In genomic region chr2:113173563-113174368, GRCh38 we compare ENCODE assay signal across 1 cellular context.
A peak's percentile ranks its signal among the peaks of the same experiment; 100 is the strongest.
TF ChIP-seq lines count a peak whose summit lies in the region.

PSD4 (plus strand) TSS chr2:113173971; CDS start chr2:113182457, 8,486 bp downstream.

TF ChIP-seq in K562, 482 proteins besides CTCF, POLR2A, EP300 and RAD21 (continued from another document and continues in another):
- peak; percentile 37 for TF ChIP-seq HCFC1 (IDR thresholded peaks at IDR 0.05; ENCODE audit: low read depth, low read length)
- no peak for TF ChIP-seq FOXM1 (IDR thresholded peaks at IDR 0.05; ENCODE audit: low read depth)
- 0 out of 2 replicates have a peak, but pooled peaks have one; percentile 39 for TF ChIP-seq FOXM1 (CRISPR knock-in tag; IDR thresholded peaks at IDR 0.05; ENCODE audit: low read depth)
- TF ChIP-seq CCNT2 (IDR thresholded peaks at IDR 0.05; ENCODE audit: borderline replicate concordance, extremely low read depth, insufficient read length, low read depth, low read length) = peak; percentile 19
- no peak for TF ChIP-seq ZNF311 (CRISPR knock-in tag; IDR thresholded peaks at IDR 0.05)
- no peak for TF ChIP-seq MXI1 (IDR thresholded peaks at IDR 0.05; ENCODE audit: low read depth, low read length)
- 0 out of 2 replicates have a peak, but pooled peaks have one; percentile 37 for TF ChIP-seq TOE1 (IDR thresholded peaks at IDR 0.05; ENCODE audit: borderline replicate concordance)
- no peak for TF ChIP-seq TOE1 (CRISPR knock-in tag; IDR thresholded peaks at IDR 0.05; ENCODE audit: borderline replicate concordance, low read depth)
- TF ChIP-seq PBX2 (CRISPR knock-in tag; IDR thresholded peaks at IDR 0.05; ENCODE audit: low read depth) = no peak
- TF ChIP-seq PBX2 (tag; conservative IDR thresholded peaks at IDR 0.05; ENCODE audit: low read depth) = no peak
- TF ChIP-seq ELF2 (CRISPR knock-in tag; IDR thresholded peaks at IDR 0.05) = peak; percentile 48; the same call in 1 of the 2 replicates
- TF ChIP-seq BHLHE40 (IDR thresholded peaks at IDR 0.05; ENCODE audit: low read length) = peak; percentile 39; the same call in 1 of the 2 replicates
- no peak for TF ChIP-seq SETDB1 (IDR thresholded peaks at IDR 0.05; ENCODE audit: low read length)
- no peak for TF ChIP-seq FOXK1 (CRISPR knock-in tag; IDR thresholded peaks at IDR 0.05; ENCODE audit: borderline replicate concordance)
- TF ChIP-seq C11orf30 (IDR thresholded peaks at IDR 0.05; ENCODE audit: low read depth) = no peak
- TF ChIP-seq ZNF232 (CRISPR knock-in tag; IDR thresholded peaks at IDR 0.05) = 0 out of 2 replicates have a peak, but pooled peaks have one; percentile 41
- peak; percentile 91 for TF ChIP-seq GABPA (tag; conservative IDR thresholded peaks at IDR 0.05; ENCODE audit: low read depth)
- peak; percentile 77 to 94 for TF ChIP-seq MAZ (CRISPR knock-in tag; conservative IDR thresholded peaks at IDR 0.05 in 1 of 2, IDR thresholded peaks at IDR 0.05 in 1 of 2)
- TF ChIP-seq ZNF408 (CRISPR knock-in tag; IDR thresholded peaks at IDR 0.05; ENCODE audit: low read depth) = no peak
- no peak for TF ChIP-seq SAFB2 (IDR thresholded peaks at IDR 0.05; ENCODE audit: borderline replicate concordance, low read depth, low read length, severe bottlenecking)
- TF ChIP-seq SMAD2 (IDR thresholded peaks at IDR 0.05; ENCODE audit: low read depth, low read length) = no peak
- TF ChIP-seq EP400 (IDR thresholded peaks at IDR 0.05) = peak; percentile 82
- TF ChIP-seq, protein P1, sequence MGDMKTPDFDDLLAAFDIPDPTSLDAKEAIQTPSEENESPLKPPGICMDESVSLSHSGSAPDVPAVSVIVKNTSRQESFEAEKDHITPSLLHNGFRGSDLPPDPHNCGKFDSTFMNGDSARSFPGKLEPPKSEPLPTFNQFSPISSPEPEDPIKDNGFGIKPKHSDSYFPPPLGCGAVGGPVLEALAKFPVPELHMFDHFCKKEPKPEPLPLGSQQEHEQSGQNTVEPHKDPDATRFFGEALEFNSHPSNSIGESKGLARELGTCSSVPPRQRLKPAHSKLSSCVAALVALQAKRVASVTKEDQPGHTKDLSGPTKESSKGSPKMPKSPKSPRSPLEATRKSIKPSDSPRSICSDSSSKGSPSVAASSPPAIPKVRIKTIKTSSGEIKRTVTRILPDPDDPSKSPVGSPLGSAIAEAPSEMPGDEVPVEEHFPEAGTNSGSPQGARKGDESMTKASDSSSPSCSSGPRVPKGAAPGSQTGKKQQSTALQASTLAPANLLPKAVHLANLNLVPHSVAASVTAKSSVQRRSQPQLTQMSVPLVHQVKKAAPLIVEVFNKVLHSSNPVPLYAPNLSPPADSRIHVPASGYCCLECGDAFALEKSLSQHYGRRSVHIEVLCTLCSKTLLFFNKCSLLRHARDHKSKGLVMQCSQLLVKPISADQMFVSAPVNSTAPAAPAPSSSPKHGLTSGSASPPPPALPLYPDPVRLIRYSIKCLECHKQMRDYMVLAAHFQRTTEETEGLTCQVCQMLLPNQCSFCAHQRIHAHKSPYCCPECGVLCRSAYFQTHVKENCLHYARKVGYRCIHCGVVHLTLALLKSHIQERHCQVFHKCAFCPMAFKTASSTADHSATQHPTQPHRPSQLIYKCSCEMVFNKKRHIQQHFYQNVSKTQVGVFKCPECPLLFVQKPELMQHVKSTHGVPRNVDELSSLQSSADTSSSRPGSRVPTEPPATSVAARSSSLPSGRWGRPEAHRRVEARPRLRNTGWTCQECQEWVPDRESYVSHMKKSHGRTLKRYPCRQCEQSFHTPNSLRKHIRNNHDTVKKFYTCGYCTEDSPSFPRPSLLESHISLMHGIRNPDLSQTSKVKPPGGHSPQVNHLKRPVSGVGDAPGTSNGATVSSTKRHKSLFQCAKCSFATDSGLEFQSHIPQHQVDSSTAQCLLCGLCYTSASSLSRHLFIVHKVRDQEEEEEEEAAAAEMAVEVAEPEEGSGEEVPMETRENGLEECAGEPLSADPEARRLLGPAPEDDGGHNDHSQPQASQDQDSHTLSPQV (IDR thresholded peaks at IDR 0.05) = peak; percentile 86
- TF ChIP-seq CREM (IDR thresholded peaks at IDR 0.05; ENCODE audit: low read depth) = peak; percentile 78
- TF ChIP-seq, protein P2, sequence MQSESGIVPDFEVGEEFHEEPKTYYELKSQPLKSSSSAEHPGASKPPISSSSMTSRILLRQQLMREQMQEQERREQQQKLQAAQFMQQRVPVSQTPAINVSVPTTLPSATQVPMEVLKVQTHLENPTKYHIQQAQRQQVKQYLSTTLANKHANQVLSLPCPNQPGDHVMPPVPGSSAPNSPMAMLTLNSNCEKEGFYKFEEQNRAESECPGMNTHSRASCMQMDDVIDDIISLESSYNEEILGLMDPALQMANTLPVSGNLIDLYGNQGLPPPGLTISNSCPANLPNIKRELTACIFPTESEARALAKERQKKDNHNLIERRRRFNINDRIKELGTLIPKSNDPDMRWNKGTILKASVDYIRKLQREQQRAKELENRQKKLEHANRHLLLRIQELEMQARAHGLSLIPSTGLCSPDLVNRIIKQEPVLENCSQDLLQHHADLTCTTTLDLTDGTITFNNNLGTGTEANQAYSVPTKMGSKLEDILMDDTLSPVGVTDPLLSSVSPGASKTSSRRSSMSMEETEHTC (IDR thresholded peaks at IDR 0.05) = no peak
- peak; percentile 50; the same call in 1 of the 2 replicates for TF ChIP-seq GATA2 (CRISPR knock-in tag; IDR thresholded peaks at IDR 0.05)
- peak; percentile 72 for TF ChIP-seq DPF2 (IDR thresholded peaks at IDR 0.05)
- TF ChIP-seq, protein P3, sequence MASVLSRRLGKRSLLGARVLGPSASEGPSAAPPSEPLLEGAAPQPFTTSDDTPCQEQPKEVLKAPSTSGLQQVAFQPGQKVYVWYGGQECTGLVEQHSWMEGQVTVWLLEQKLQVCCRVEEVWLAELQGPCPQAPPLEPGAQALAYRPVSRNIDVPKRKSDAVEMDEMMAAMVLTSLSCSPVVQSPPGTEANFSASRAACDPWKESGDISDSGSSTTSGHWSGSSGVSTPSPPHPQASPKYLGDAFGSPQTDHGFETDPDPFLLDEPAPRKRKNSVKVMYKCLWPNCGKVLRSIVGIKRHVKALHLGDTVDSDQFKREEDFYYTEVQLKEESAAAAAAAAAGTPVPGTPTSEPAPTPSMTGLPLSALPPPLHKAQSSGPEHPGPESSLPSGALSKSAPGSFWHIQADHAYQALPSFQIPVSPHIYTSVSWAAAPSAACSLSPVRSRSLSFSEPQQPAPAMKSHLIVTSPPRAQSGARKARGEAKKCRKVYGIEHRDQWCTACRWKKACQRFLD (CRISPR knock-in tag; IDR thresholded peaks at IDR 0.05) = peak; percentile 80
- TF ChIP-seq SIN3A (IDR thresholded peaks at IDR 0.05; ENCODE audit: borderline replicate concordance in 2 of 2, control insufficient read depth in 1 of 2, low read depth in 2 of 2, low read length in 2 of 2) = peak in 1 of 2 experiments; percentile 88; a peak in 1 of 4 replicates
- peak; percentile 31; the same call in 1 of the 2 replicates for TF ChIP-seq CXXC5 (CRISPR knock-in tag; IDR thresholded peaks at IDR 0.05)
- TF ChIP-seq RBFOX2 (IDR thresholded peaks at IDR 0.05; ENCODE audit: low read depth, low read length) = peak; percentile 90
- no peak for TF ChIP-seq PCBP2 (IDR thresholded peaks at IDR 0.05; ENCODE audit: low read depth, low read length, poor library complexity, severe bottlenecking)
- TF ChIP-seq KLF13 (tag; IDR thresholded peaks at IDR 0.05; ENCODE audit: borderline replicate concordance, low read depth) = no peak
- TF ChIP-seq STAG1 (CRISPR knock-in tag; IDR thresholded peaks at IDR 0.05; ENCODE audit: borderline replicate concordance) = no peak
- 0 out of 2 replicates have a peak, but pooled peaks have one; percentile 33 for TF ChIP-seq TRIM28 (IDR thresholded peaks at IDR 0.05)
- TF ChIP-seq FOXP4 (CRISPR knock-in tag; IDR thresholded peaks at IDR 0.05; ENCODE audit: borderline replicate concordance) = peak; percentile 23; the same call in 1 of the 2 replicates
- TF ChIP-seq ZKSCAN1 (IDR thresholded peaks at IDR 0.05; ENCODE audit: low read depth, low read length) = 0 out of 2 replicates have a peak, but pooled peaks have one; percentile 19
- TF ChIP-seq, protein P4, sequence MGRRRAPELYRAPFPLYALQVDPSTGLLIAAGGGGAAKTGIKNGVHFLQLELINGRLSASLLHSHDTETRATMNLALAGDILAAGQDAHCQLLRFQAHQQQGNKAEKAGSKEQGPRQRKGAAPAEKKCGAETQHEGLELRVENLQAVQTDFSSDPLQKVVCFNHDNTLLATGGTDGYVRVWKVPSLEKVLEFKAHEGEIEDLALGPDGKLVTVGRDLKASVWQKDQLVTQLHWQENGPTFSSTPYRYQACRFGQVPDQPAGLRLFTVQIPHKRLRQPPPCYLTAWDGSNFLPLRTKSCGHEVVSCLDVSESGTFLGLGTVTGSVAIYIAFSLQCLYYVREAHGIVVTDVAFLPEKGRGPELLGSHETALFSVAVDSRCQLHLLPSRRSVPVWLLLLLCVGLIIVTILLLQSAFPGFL (CRISPR knock-in tag; IDR thresholded peaks at IDR 0.05) = no peak
- TF ChIP-seq NFRKB (IDR thresholded peaks at IDR 0.05; ENCODE audit: low read depth) = peak; percentile 50; the same call in 1 of the 2 replicates
- TF ChIP-seq ARID1B (IDR thresholded peaks at IDR 0.05) = peak; percentile 67
- TF ChIP-seq ZNF766 (CRISPR knock-in tag; conservative IDR thresholded peaks at IDR 0.05) = no peak
- peak; percentile 90 for TF ChIP-seq VEZF1 (CRISPR knock-in tag; IDR thresholded peaks at IDR 0.05)
- no peak for TF ChIP-seq ZNF644 (tag; IDR thresholded peaks at IDR 0.05; ENCODE audit: low read depth)
- no peak for TF ChIP-seq NR3C1 (CRISPR knock-in tag; IDR thresholded peaks at IDR 0.05)
- no peak for TF ChIP-seq ZNF347 (CRISPR knock-in tag; IDR thresholded peaks at IDR 0.05; ENCODE audit: low read depth)
- peak; percentile 80 for TF ChIP-seq GABPB1 (CRISPR knock-in tag; IDR thresholded peaks at IDR 0.05)
- TF ChIP-seq TEAD4 (IDR thresholded peaks at IDR 0.05; ENCODE audit: low read length) = 0 out of 2 replicates have a peak, but pooled peaks have one; percentile 26
- no peak for TF ChIP-seq TEAD4 (CRISPR knock-in tag; IDR thresholded peaks at IDR 0.05; ENCODE audit: borderline replicate concordance)
- peak; percentile 69 for TF ChIP-seq ZNF589 (CRISPR knock-in tag; IDR thresholded peaks at IDR 0.05; ENCODE audit: low read depth)
- TF ChIP-seq ZC3H8 (IDR thresholded peaks at IDR 0.05) = no peak
- peak; percentile 65 for TF ChIP-seq SMARCA4 (IDR thresholded peaks at IDR 0.05)
- no peak; a peak in 1 of 4 replicates for TF ChIP-seq KDM4B (IDR thresholded peaks at IDR 0.05; ENCODE audit: borderline replicate concordance in 2 of 2, low read depth in 1 of 2)
- TF ChIP-seq HMG20A (CRISPR knock-in tag; conservative IDR thresholded peaks at IDR 0.05) = no peak
- TF ChIP-seq, protein P5, sequence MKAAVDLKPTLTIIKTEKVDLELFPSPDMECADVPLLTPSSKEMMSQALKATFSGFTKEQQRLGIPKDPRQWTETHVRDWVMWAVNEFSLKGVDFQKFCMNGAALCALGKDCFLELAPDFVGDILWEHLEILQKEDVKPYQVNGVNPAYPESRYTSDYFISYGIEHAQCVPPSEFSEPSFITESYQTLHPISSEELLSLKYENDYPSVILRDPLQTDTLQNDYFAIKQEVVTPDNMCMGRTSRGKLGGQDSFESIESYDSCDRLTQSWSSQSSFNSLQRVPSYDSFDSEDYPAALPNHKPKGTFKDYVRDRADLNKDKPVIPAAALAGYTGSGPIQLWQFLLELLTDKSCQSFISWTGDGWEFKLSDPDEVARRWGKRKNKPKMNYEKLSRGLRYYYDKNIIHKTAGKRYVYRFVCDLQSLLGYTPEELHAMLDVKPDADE (conservative IDR thresholded peaks at IDR 0.05; ENCODE audit: control insufficient read depth, low read depth, low read length) = peak; percentile 77
- TF ChIP-seq HNRNPLL (IDR thresholded peaks at IDR 0.05; ENCODE audit: low read depth, low read length, poor library complexity, severe bottlenecking) = no peak
- peak in 1 of 2 experiments; percentile 63; a peak in 2 of 4 replicates for TF ChIP-seq ETV6 (IDR thresholded peaks at IDR 0.05; ENCODE audit: borderline replicate concordance in 1 of 2, low read depth in 2 of 2, low read length in 1 of 2)
- no peak for TF ChIP-seq ETV6 (CRISPR knock-in tag; IDR thresholded peaks at IDR 0.05; ENCODE audit: borderline replicate concordance)
